21 cellular contexts compared by ENCODE assay signal in genomic region chr9:133057006-133057405, GRCh38. TPM values are rescaled to one million over a fixed set of nuclear protein-coding genes. Genes with fewer than 3 reads are reported as not detected.
DNase-seq lines count a peak whose midpoint lies in the region; ATAC-seq and TF ChIP-seq lines count a peak whose summit lies in the region.
"Had no signal": no experiment of that assay in that cellular context is flagged by ENCODE, and none has a peak within 500 bp of the region (broad histone marks: within the 10 kb centered on the region; RNA-seq: fewer than 3 reads in every experiment).

No MANE protein-coding gene starts in this region.

- H2BK12ac ChIP-seq in neuronal stem cell (ENCODE audit: low read length), result no peak overlapping the region

- peaks cover 2% of the 10 kb centered on the region for H3K79me1 ChIP-seq in neuronal stem cell (ENCODE audit: low read depth, low read length)
- no peaks in the 10 kb centered on the region for H3K79me1 ChIP-seq in mesendoderm (ENCODE audit: low read length)

- H3K14ac ChIP-seq in neuronal stem cell (ENCODE audit: low read length), result no peak overlapping the region

- CTCF ChIA-PET in activated CD4-positive, alpha-beta memory T cell treated with anti-CD3 and anti-CD28 coated beads, Interleukin-2, amount 10 ng/mL, durations not matched to agents 7 days and 5 days (lab: Charles Lee), result interaction anchor here (1.1 to 3.2 kb wide), 2 partner anchors 24 to 87 kb away, joined by 3 to 19 read pairs; no protein-coding TSS in a partner anchor
- CTCF ChIA-PET in activated CD4-positive, alpha-beta memory T cell treated with anti-CD3 and anti-CD28 coated beads for 36 hours (lab: Charles Lee), result no interaction called here
- CTCF ChIA-PET in CD8-positive, alpha-beta T cell (lab: Charles Lee), result interaction anchor here (0.9 to 1.0 kb wide), 2 partner anchors 17 to 35 kb away, joined by 3 read pairs; no protein-coding TSS in a partner anchor

- H3K36me3 ChIP-seq in CD8-positive, alpha-beta T cell (ENCODE audit: insufficient read depth, low read length), result peaks cover 5% of the 10 kb centered on the region
- H3K36me3 ChIP-seq in Peyer's patch, result peaks cover 0 to 55% (median 0%) of the 10 kb centered on the region in 3 donors
- H3K36me3 ChIP-seq in esophagus squamous epithelium, result peaks cover 25 to 66% (median 39%) of the 10 kb centered on the region in 3 donors
- H3K36me3 ChIP-seq in neuronal stem cell (replicated peaks in 1 of 2; ENCODE audit: control insufficient read depth in 2 of 2, insufficient read depth in 2 of 2, low read length in 2 of 2), result peaks cover 43 to 68% of the 10 kb centered on the region in 2 donors
- peaks cover 14% of the 10 kb centered on the region for H3K36me3 ChIP-seq in mesendoderm (ENCODE audit: control insufficient read depth, insufficient read depth, low read length)

- POLR2A ChIA-PET in activated CD4-positive, alpha-beta memory T cell treated with anti-CD3 and anti-CD28 coated beads, Interleukin-2, amount 10 ng/mL, durations not matched to agents 7 days and 5 days (lab: Charles Lee), result interaction anchor here (1.7 to 2.0 kb wide), 2 partner anchors 26 to 87 kb away, joined by 9 to 11 read pairs; partner anchors contain the start of gene GTF3C5
- POLR2A ChIA-PET in activated CD4-positive, alpha-beta memory T cell treated with anti-CD3 and anti-CD28 coated beads for 36 hours (lab: Charles Lee), result interaction anchor here (1.4 kb wide), 1 partner anchor 10 kb away, joined by 3 read pairs; no protein-coding TSS in a partner anchor
- POLR2A ChIA-PET in CD8-positive, alpha-beta T cell (lab: Charles Lee), result interaction anchor here (0.5 kb wide), 1 partner anchor 19 kb away, joined by 3 read pairs; no protein-coding TSS in a partner anchor

- H2BK120ac ChIP-seq in neuronal stem cell (ENCODE audit: low read depth, low read length) (no peak overlapping the region), mesendoderm (ENCODE audit: low read depth, low read length) (no peak overlapping the region)

- H4K5ac ChIP-seq in mesendoderm (ENCODE audit: low read length), result no peak overlapping the region

- no peak overlapping the region for H3K4me3 Mint-ChIP-seq in activated CD4-positive, alpha-beta memory T cell treated with anti-CD3 and anti-CD28 coated beads, Interleukin-2, amount 10 ng/mL, durations not matched to agents 7 days and 5 days
- no peak overlapping the region for H3K4me3 Mint-ChIP-seq in activated CD4-positive, alpha-beta memory T cell treated with anti-CD3 and anti-CD28 coated beads for 36 hours
- H3K4me3 Mint-ChIP-seq in CD8-positive, alpha-beta T cell, result no peak overlapping the region
- H3K4me3 Mint-ChIP-seq: CD14-positive monocyte; stimulated activated memory B cell treated with anti-CD40 and anti-IgM and Interleukin-4, amounts not matched to agents 10 μg/mL and 1 μg/mL and 100 μg/mL, for 72 hours had no signal

- H2BK15ac ChIP-seq in neuronal stem cell (ENCODE audit: low read length) (no peak overlapping the region), mesendoderm (replicated peaks; ENCODE audit: low read depth) (no peak overlapping the region)

- H3K79me2 ChIP-seq in mesendoderm (ENCODE audit: control insufficient read depth, insufficient read depth, low read length), result no peaks in the 10 kb centered on the region

- H3K23ac ChIP-seq in neuronal stem cell (ENCODE audit: low read depth, low read length, poor library complexity) (no peak overlapping the region), mesendoderm (ENCODE audit: low read length) (no peak overlapping the region)

- H3K9me3 Mint-ChIP-seq in activated CD4-positive, alpha-beta memory T cell treated with anti-CD3 and anti-CD28 coated beads, Interleukin-2, amount 10 ng/mL, durations not matched to agents 7 days and 5 days, result no peaks in the 10 kb centered on the region
- no peaks in the 10 kb centered on the region for H3K9me3 Mint-ChIP-seq in activated CD4-positive, alpha-beta memory T cell treated with anti-CD3 and anti-CD28 coated beads for 36 hours
- no peaks in the 10 kb centered on the region for H3K9me3 Mint-ChIP-seq in CD8-positive, alpha-beta T cell
- H3K9me3 Mint-ChIP-seq: CD14-positive monocyte; stimulated activated memory B cell treated with anti-CD40 and anti-IgM and Interleukin-4, amounts not matched to agents 10 μg/mL and 1 μg/mL and 100 μg/mL, for 72 hours had no signal

- H3K9ac ChIP-seq in neuronal stem cell (ENCODE audit: low read depth, low read length, poor library complexity), result no peak overlapping the region
- no peak overlapping the region for H3K9ac ChIP-seq in mesendoderm (ENCODE audit: low read length)

- H3K4me2 ChIP-seq in neuronal stem cell (ENCODE audit: insufficient read depth, low read length, poor library complexity, severe bottlenecking), result no peak overlapping the region
- no peak overlapping the region for H3K4me2 ChIP-seq in mesendoderm (ENCODE audit: low read length)
- H3K4me2 ChIP-seq: PC-9 had no signal

- TF ChIP-seq CTCF in CD8-positive, alpha-beta T cell (IDR thresholded peaks at IDR 0.05), result no peak
- TF ChIP-seq CTCF in Peyer's patch (IDR thresholded peaks at IDR 0.05) (no peak), esophagus squamous epithelium (IDR thresholded peaks at IDR 0.05) (no peak)

- no peak overlapping the region for H2AFZ ChIP-seq in neuronal stem cell (ENCODE audit: low read length)
- H2AFZ ChIP-seq: PC-9 had no signal

- no peak for TF ChIP-seq POLR2A in Peyer's patch (IDR thresholded peaks at IDR 0.05)
- no peak for TF ChIP-seq POLR2A in esophagus squamous epithelium (IDR thresholded peaks at IDR 0.05)

- H3K4me1 Mint-ChIP-seq in activated CD4-positive, alpha-beta memory T cell treated with anti-CD3 and anti-CD28 coated beads, Interleukin-2, amount 10 ng/mL, durations not matched to agents 7 days and 5 days, result peaks cover 48% of the 10 kb centered on the region
- peaks cover 30% of the 10 kb centered on the region for H3K4me1 Mint-ChIP-seq in activated CD4-positive, alpha-beta memory T cell treated with anti-CD3 and anti-CD28 coated beads for 36 hours (ENCODE audit: low read depth)
- H3K4me1 Mint-ChIP-seq in CD8-positive, alpha-beta T cell (ENCODE audit: low read depth), result peaks cover 36% of the 10 kb centered on the region

- no peaks in the 10 kb centered on the region for H3K9me3 ChIP-seq in CD8-positive, alpha-beta T cell (ENCODE audit: low read length)
- no peaks in the 10 kb centered on the region for H3K9me3 ChIP-seq in Peyer's patch
- H3K9me3 ChIP-seq in esophagus squamous epithelium, result no peaks in the 10 kb centered on the region
- no peaks in the 10 kb centered on the region for H3K9me3 ChIP-seq in neuronal stem cell (replicated peaks in 1 of 2; ENCODE audit: control insufficient read depth in 2 of 2, insufficient read depth in 1 of 2, low read depth in 1 of 2, low read length in 2 of 2)
- H3K9me3 ChIP-seq: gastroesophageal sphincter, transverse colon had no signal

- H3K27ac ChIP-seq in CD8-positive, alpha-beta T cell (ENCODE audit: low read depth, low read length), result no peak overlapping the region
- H3K27ac ChIP-seq in Peyer's patch, result peak overlapping the region in 3 of 4 donors; percentile 55 to 87 (median 71)
- peak overlapping the region; percentile 83 to 91 (median 86) for H3K27ac ChIP-seq in esophagus squamous epithelium
- H3K27ac ChIP-seq in neuronal stem cell (replicated peaks; ENCODE audit: low read length), result no peak overlapping the region
- no peak overlapping the region for H3K27ac ChIP-seq in mesendoderm (ENCODE audit: low read depth, low read length)
- H3K27ac ChIP-seq: cardiac muscle cell, dorsolateral prefrontal cortex, gastroesophageal sphincter, PC-9, transverse colon had no signal

- no peak overlapping the region for H3K4me3 ChIP-seq in CD8-positive, alpha-beta T cell (ENCODE audit: low read depth, low read length)
- no peak overlapping the region for H3K4me3 ChIP-seq in Peyer's patch
- peak overlapping the region in 1 of 4 donors; percentile 8 for H3K4me3 ChIP-seq in esophagus squamous epithelium
- no peak overlapping the region for H3K4me3 ChIP-seq in neuronal stem cell (ENCODE audit: low read length in 2 of 2)
- H3K4me3 ChIP-seq in mesendoderm (ENCODE audit: low read length), result no peak overlapping the region
- H3K4me3 ChIP-seq: cardiac muscle cell, dorsolateral prefrontal cortex, gastroesophageal sphincter, PC-9, transverse colon had no signal

- no peaks in the 10 kb centered on the region for H3K27me3 Mint-ChIP-seq in activated CD4-positive, alpha-beta memory T cell treated with anti-CD3 and anti-CD28 coated beads, Interleukin-2, amount 10 ng/mL, durations not matched to agents 7 days and 5 days
- H3K27me3 Mint-ChIP-seq in activated CD4-positive, alpha-beta memory T cell treated with anti-CD3 and anti-CD28 coated beads for 36 hours, result no peaks in the 10 kb centered on the region
- no peaks in the 10 kb centered on the region for H3K27me3 Mint-ChIP-seq in CD8-positive, alpha-beta T cell (ENCODE audit: low read depth)
- H3K27me3 Mint-ChIP-seq: stimulated activated memory B cell treated with anti-CD40 and anti-IgM and Interleukin-4, amounts not matched to agents 10 μg/mL and 1 μg/mL and 100 μg/mL, for 72 hours had no signal

- intact Hi-C loops in activated CD4-positive, alpha-beta memory T cell treated with anti-CD3 and anti-CD28 coated beads for 36 hours (cut with micrococcal nuclease), result no loop called here
- intact Hi-C loops in CD8-positive, alpha-beta T cell (cut with DNase I, micrococcal nuclease), result no loop called here
- intact Hi-C loops in esophagus squamous epithelium (cut with DNase I), result no loop called here

- no peaks in the 10 kb centered on the region for H3K27me3 ChIP-seq in CD8-positive, alpha-beta T cell (ENCODE audit: insufficient read depth, low read length)
- no peaks in the 10 kb centered on the region for H3K27me3 ChIP-seq in Peyer's patch
- no peaks in the 10 kb centered on the region for H3K27me3 ChIP-seq in esophagus squamous epithelium
- H3K27me3 ChIP-seq in neuronal stem cell (ENCODE audit: control insufficient read depth in 3 of 3, insufficient read depth in 3 of 3, low read depth in 1 of 3, low read length in 3 of 3), result no peaks in the 10 kb centered on the region
- no peaks in the 10 kb centered on the region for H3K27me3 ChIP-seq in mesendoderm (ENCODE audit: insufficient read depth, low read length, poor library complexity)
- H3K27me3 ChIP-seq: cardiac muscle cell, dorsolateral prefrontal cortex, gastroesophageal sphincter, transverse colon had no signal

- H3K56ac ChIP-seq in mesendoderm (ENCODE audit: low read length), result no peak overlapping the region

- peak; percentile 37 for DNase-seq in activated CD4-positive, alpha-beta memory T cell treated with anti-CD3 and anti-CD28 coated beads, Interleukin-2, amount 10 ng/mL, durations not matched to agents 7 days and 5 days
- no peak for DNase-seq in activated CD4-positive, alpha-beta memory T cell treated with anti-CD3 and anti-CD28 coated beads for 36 hours
- peak in 2 of 7 experiments; percentile 4 to 18 for DNase-seq in CD8-positive, alpha-beta T cell
- DNase-seq in Peyer's patch (peak in 1 of 3 donors; percentile 53), esophagus squamous epithelium (lab: John Stamatoyannopoulos, UW) (no peak), neuronal stem cell (ENCODE audit: low spot score) (no peak), DMS79 treated with DMSO at 0.1 percent for 48 hours (lab: John Stamatoyannopoulos, UW) (no peak), mesendoderm (no peak)
- DNase-seq: activated T-cell treated with anti-CD3 and anti-CD28 coated beads, Interleukin-2, amount 50 U/mL, for 1 hour; dorsolateral prefrontal cortex; left colon; NCI-H1092; NCI-H524 treated with DMSO at 0.1 percent for 48 hours; PC-9; T1000 had no signal

- H4K91ac ChIP-seq in neuronal stem cell (ENCODE audit: low read depth, low read length, poor library complexity), result no peak overlapping the region

- H3K27ac Mint-ChIP-seq in activated CD4-positive, alpha-beta memory T cell treated with anti-CD3 and anti-CD28 coated beads, Interleukin-2, amount 10 ng/mL, durations not matched to agents 7 days and 5 days, result peak overlapping the region; percentile 57
- H3K27ac Mint-ChIP-seq in activated CD4-positive, alpha-beta memory T cell treated with anti-CD3 and anti-CD28 coated beads for 36 hours, result no peak overlapping the region
- H3K27ac Mint-ChIP-seq in CD8-positive, alpha-beta T cell, result no peak overlapping the region
- H3K27ac Mint-ChIP-seq: stimulated activated memory B cell treated with anti-CD40 and anti-IgM and Interleukin-4, amounts not matched to agents 10 μg/mL and 1 μg/mL and 100 μg/mL, for 72 hours had no signal

- peaks cover 42% of the 10 kb centered on the region for H3K4me1 ChIP-seq in CD8-positive, alpha-beta T cell (ENCODE audit: insufficient read depth, low read length)
- H3K4me1 ChIP-seq in Peyer's patch (peaks cover 0 to 39% (median 0%) of the 10 kb centered on the region in 4 donors), esophagus squamous epithelium (peaks cover 46 to 70% (median 48%) of the 10 kb centered on the region in 3 donors), neuronal stem cell (ENCODE audit: control insufficient read depth in 2 of 2, insufficient read depth in 1 of 2, low read depth in 1 of 2, low read length in 2 of 2) (peaks cover 13 to 17% of the 10 kb centered on the region in 2 donors), mesendoderm (ENCODE audit: control insufficient read depth, low read depth, low read length) (peaks cover 12% of the 10 kb centered on the region)
- H3K4me1 ChIP-seq: gastroesophageal sphincter, transverse colon had no signal

- ATAC-seq in CD8-positive, alpha-beta T cell, result peak; percentile 66
- ATAC-seq: gastroesophageal sphincter; left colon; stimulated activated memory B cell treated with anti-CD40 and anti-IgM and Interleukin-4, amounts not matched to agents 10 μg/mL and 1 μg/mL and 100 μg/mL, for 72 hours had no signal

- H3K18ac ChIP-seq in neuronal stem cell (ENCODE audit: low read length), result no peak overlapping the region
- no peak overlapping the region for H3K18ac ChIP-seq in mesendoderm (ENCODE audit: low read length)

- no peak overlapping the region for H2AK5ac ChIP-seq in neuronal stem cell (ENCODE audit: low read depth, low read length)
- H2AK5ac ChIP-seq in mesendoderm (ENCODE audit: low read length), result no peak overlapping the region

- no peak overlapping the region for H3K4ac ChIP-seq in neuronal stem cell (ENCODE audit: low read length)
- no peak overlapping the region for H3K4ac ChIP-seq in mesendoderm (ENCODE audit: low read depth, low read length)

- peaks cover 38% of the 10 kb centered on the region for H3K36me3 Mint-ChIP-seq in activated CD4-positive, alpha-beta memory T cell treated with anti-CD3 and anti-CD28 coated beads, Interleukin-2, amount 10 ng/mL, durations not matched to agents 7 days and 5 days (ENCODE audit: low read depth)
- H3K36me3 Mint-ChIP-seq in activated CD4-positive, alpha-beta memory T cell treated with anti-CD3 and anti-CD28 coated beads for 36 hours, result peaks cover 25% of the 10 kb centered on the region
- peaks cover 47% of the 10 kb centered on the region for H3K36me3 Mint-ChIP-seq in CD8-positive, alpha-beta T cell

- H4K8ac ChIP-seq in neuronal stem cell (ENCODE audit: low read depth, low read length), result no peak overlapping the region
- H4K8ac ChIP-seq in mesendoderm (ENCODE audit: low read depth, low read length), result no peak overlapping the region

- H2BK5ac ChIP-seq in neuronal stem cell (ENCODE audit: low read length), result no peak overlapping the region
- no peak overlapping the region for H2BK5ac ChIP-seq in mesendoderm (ENCODE audit: low read length)

- 0% methylated on average over 4 of the region's 8 CpGs; no CpG with 5 or more reads in 1 of the 2 donors for WGBS in esophagus squamous epithelium, 2 donors
- no CpG with 5 or more reads among the region's 8 CpGs for WGBS in neuronal stem cell (ENCODE audit: extremely low coverage in 2 of 2, insufficient read length in 2 of 2, insufficient replicate concordance in 1 of 2), 2 donors
- WGBS in mesendoderm (ENCODE audit: extremely low coverage, insufficient coverage, low lambda C conversion rate), result no CpG with 5 or more reads among the region's 8 CpGs

RNA-seq across cellular contexts. Expression of gene CEL, which starts 4.8 kb away (rescaled TPM):
- 1 to 10 TPM; 1.1 to 1.4 TPM for total RNA-seq in activated CD4-positive, alpha-beta memory T cell treated with anti-CD3 and anti-CD28 coated beads, Interleukin-2, amount 10 ng/mL, durations not matched to agents 7 days and 5 days
- 1 to 10 TPM in 1 of 2 experiments, under 1 TPM in 1; 0.88 to 1.0 TPM for total RNA-seq in activated CD4-positive, alpha-beta memory T cell treated with anti-CD3 and anti-CD28 coated beads for 36 hours
- total RNA-seq in CD8-positive, alpha-beta T cell, result under 1 TPM; 0.19 to 0.30 TPM
- total RNA-seq in Peyer's patch (1 to 10 TPM; 1.6 to 9.1 (median 5.8) TPM), esophagus squamous epithelium (1 to 10 TPM; 1.9 to 7.6 (median 3.5) TPM)
- 3.7 TPM for polyA plus RNA-seq in neuronal stem cell (2013, experiment 1 of 2)
- polyA plus RNA-seq in neuronal stem cell (2013, experiment 2 of 2), result 4.0 TPM
- 1.3 TPM for polyA plus RNA-seq in mesendoderm (2013, experiment 1 of 2)
- 1.4 TPM for polyA plus RNA-seq in mesendoderm (2013, experiment 2 of 2)
- total RNA-seq: SK-MEL-5 had no signal
- polyA plus RNA-seq: CD14-positive monocyte had no signal

RNA-seq across cellular contexts. Expression of gene GTF3C5, which starts 26.2 kb away (rescaled TPM):
- 10 to 100 TPM; 66.8 to 67.3 TPM for total RNA-seq in activated CD4-positive, alpha-beta memory T cell treated with anti-CD3 and anti-CD28 coated beads, Interleukin-2, amount 10 ng/mL, durations not matched to agents 7 days and 5 days
- 10 to 100 TPM; 80.3 to 81.2 TPM for total RNA-seq in activated CD4-positive, alpha-beta memory T cell treated with anti-CD3 and anti-CD28 coated beads for 36 hours
- 10 to 100 TPM; 54.1 to 58.7 TPM for total RNA-seq in CD8-positive, alpha-beta T cell
- total RNA-seq in Peyer's patch (100 to 1,000 TPM in 1 of 4 donors, 10 to 100 TPM in 3; 63.7 to 103 (median 73.5) TPM), esophagus squamous epithelium (10 to 100 TPM; 48.2 to 55.3 (median 48.9) TPM)
- polyA plus RNA-seq in neuronal stem cell (2013, experiment 1 of 2), result 61.8 TPM
- 62.4 TPM for polyA plus RNA-seq in neuronal stem cell (2013, experiment 2 of 2)
- polyA plus RNA-seq in mesendoderm (2013, experiment 1 of 2), result 58.4 TPM
- polyA plus RNA-seq in mesendoderm (2013, experiment 2 of 2), result 56.3 TPM

Comparison
In these comparisons a context has a peak if more than half of its experiments do, and no peak if none do; other contexts are left out.
1. H3K27ac ChIP-seq: peak in Peyer's patch (3 of 4) and esophagus squamous epithelium (4 of 4); none in CD8-positive, alpha-beta T cell (single experiment), neuronal stem cell (single experiment) and mesendoderm (single experiment).